Comparison of ENCODE assay signal across 24 cellular contexts in the genomic region with DNA sequence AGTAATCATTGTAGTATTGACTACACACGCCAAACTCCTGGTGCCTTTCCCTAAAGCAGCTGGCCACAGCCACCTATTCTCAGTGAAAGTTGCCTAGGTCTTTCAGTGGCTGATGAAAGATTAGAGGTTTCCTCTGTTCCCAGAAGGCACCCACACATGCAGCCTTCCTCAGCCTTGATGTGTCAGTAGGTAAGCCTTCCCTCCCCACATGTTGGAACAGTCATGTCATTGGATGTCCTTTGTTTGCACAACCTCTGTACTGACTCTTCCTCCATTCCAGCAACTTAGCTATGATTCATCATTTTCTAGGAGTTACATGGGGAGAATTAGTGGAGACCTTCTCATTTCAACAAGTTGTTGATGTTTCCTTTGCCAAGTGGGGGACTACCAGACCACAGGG.
DNase-seq lines count a peak whose midpoint lies in the region; ATAC-seq, FAIRE-seq and TF ChIP-seq lines count a peak whose summit lies in the region.
"Had no signal": no experiment of that assay in that cellular context is flagged by ENCODE, and none has a peak within 500 bp of the region (broad histone marks: within the 10 kb centered on the region; RNA-seq: fewer than 3 reads in every experiment).

No MANE protein-coding gene starts in this region.

- no peak for FAIRE-seq in RCC 7860 (lab: Jason Lieb, UNC)
- FAIRE-seq: GM12891, HTR-8/SVneo had no signal

- ATAC-seq in stimulated activated effector memory CD8-positive, alpha-beta T cell treated with anti-CD3 and anti-CD28 coated beads, Interleukin-12 subunit alpha, Interleukin-12 subunit beta, amount 100 ng/mL, for 72 hours = peak; percentile 31
- no peak for ATAC-seq in gastroesophageal sphincter
- ATAC-seq in HG03108 (IDR thresholded peaks at IDR 0.05; ENCODE audit: unreplicated experiment) = no peak
- ATAC-seq: gastrocnemius medialis, left lobe of liver, mucosa of descending colon, T-helper 17 cell had no signal

- H3K4me3 ChIP-seq in gastroesophageal sphincter = no peak overlapping the region
- H3K4me3 ChIP-seq: BLaER1, gastrocnemius medialis, mucosa of descending colon, neural progenitor cell, tibial artery had no signal

- no peak overlapping the region for H3K4me3 Mint-ChIP-seq in stimulated activated effector memory CD8-positive, alpha-beta T cell treated with anti-CD3 and anti-CD28 coated beads, Interleukin-12 subunit alpha, Interleukin-12 subunit beta, amount 100 ng/mL, for 72 hours
- H3K4me3 Mint-ChIP-seq: activated B cell treated with CpG ODN at 0.5 μM for 24 hours; activated T-helper 1 cell treated with anti-CD3 and anti-CD28 coated beads, Interleukin-12 subunit alpha, Interleukin-12 subunit beta, Interleukin-2, Interleukin-4 antibody, amounts not matched to agents 30 ng/mL and 10 ng/mL and 1 ng/mL, durations not matched to agents 14 hours and 24 hours and 36 hours; endodermal cell; neural progenitor cell; T-helper 17 cell had no signal

- H3K36me3 Mint-ChIP-seq in stimulated activated effector memory CD8-positive, alpha-beta T cell treated with anti-CD3 and anti-CD28 coated beads, Interleukin-12 subunit alpha, Interleukin-12 subunit beta, amount 100 ng/mL, for 72 hours = no peaks in the 10 kb centered on the region
- H3K36me3 Mint-ChIP-seq: neural progenitor cell had no signal

- TF ChIP-seq EP300 in gastroesophageal sphincter (IDR thresholded peaks at IDR 0.05) = no peak

- H3K36me3 ChIP-seq in gastroesophageal sphincter = no peaks in the 10 kb centered on the region
- H3K36me3 ChIP-seq: BLaER1, gastrocnemius medialis, neural progenitor cell, tibial artery had no signal

- no peaks in the 10 kb centered on the region for H3K27me3 ChIP-seq in gastroesophageal sphincter
- H3K27me3 ChIP-seq: BLaER1, gastrocnemius medialis, neural progenitor cell, tibial artery had no signal

- no peak for TF ChIP-seq CTCF in gastroesophageal sphincter (IDR thresholded peaks at IDR 0.05)

- no peak overlapping the region for H3K27ac Mint-ChIP-seq in stimulated activated effector memory CD8-positive, alpha-beta T cell treated with anti-CD3 and anti-CD28 coated beads, Interleukin-12 subunit alpha, Interleukin-12 subunit beta, amount 100 ng/mL, for 72 hours
- H3K27ac Mint-ChIP-seq: activated B cell treated with CpG ODN at 0.5 μM for 24 hours; activated T-helper 1 cell treated with anti-CD3 and anti-CD28 coated beads, Interleukin-12 subunit alpha, Interleukin-12 subunit beta, Interleukin-2, Interleukin-4 antibody, amounts not matched to agents 30 ng/mL and 10 ng/mL and 1 ng/mL, durations not matched to agents 14 hours and 24 hours and 36 hours; endodermal cell; neural progenitor cell; T-helper 17 cell had no signal

- DNase-seq in activated CD4-positive, alpha-beta T cell treated with anti-CD3 and anti-CD28 coated beads for 48 hours = peak; percentile 3
- DNase-seq in activated CD4-positive, alpha-beta T cell treated with anti-CD3 and anti-CD28 coated beads for 1 hour = no peak
- DNase-seq in RCC 7860 (ENCODE audit: low spot score) (peak; percentile 25), epithelial cell of prostate (ENCODE audit: low read depth, low spot score) (peak; percentile 53)
- DNase-seq in stimulated activated effector memory CD8-positive, alpha-beta T cell treated with anti-CD3 and anti-CD28 coated beads, Interleukin-12 subunit alpha, Interleukin-12 subunit beta, amount 100 ng/mL, for 72 hours (ENCODE audit: low spot score in 2 of 2) = no peak
- DNase-seq in activated CD8-positive, alpha-beta memory T cell treated with anti-CD3 and anti-CD28 coated beads for 24 hours = no peak
- DNase-seq: 8988T, activated B cell treated with CpG ODN at 0.5 μM for 24 hours, endodermal cell, gastrocnemius medialis, mucosa of descending colon, NCI-H187, NCI-H345, SIG-M5, T-helper 17 cell, tibial artery had no signal

- peaks cover 0 to 10% (median 0%) of the 10 kb centered on the region in 3 donors for H3K4me1 ChIP-seq in gastroesophageal sphincter
- H3K4me1 ChIP-seq: BLaER1, gastrocnemius medialis, neural progenitor cell, tibial artery had no signal

- no peaks in the 10 kb centered on the region for H3K9me3 ChIP-seq in gastroesophageal sphincter
- H3K9me3 ChIP-seq: BLaER1, gastrocnemius medialis, mucosa of descending colon, tibial artery had no signal

- no peak for TF ChIP-seq POLR2A in gastroesophageal sphincter (IDR thresholded peaks at IDR 0.05)

- H3K4me1 Mint-ChIP-seq in stimulated activated effector memory CD8-positive, alpha-beta T cell treated with anti-CD3 and anti-CD28 coated beads, Interleukin-12 subunit alpha, Interleukin-12 subunit beta, amount 100 ng/mL, for 72 hours = no peaks in the 10 kb centered on the region
- H3K4me1 Mint-ChIP-seq: activated B cell treated with CpG ODN at 0.5 μM for 24 hours, neural progenitor cell had no signal

- WGBS in gastroesophageal sphincter (ENCODE audit: low coverage in 1 of 2), 2 donors = 88% methylated on average over 1 of the region's 1 CpG; no CpG with 5 or more reads in 1 of the 2 donors

- no peaks in the 10 kb centered on the region for H3K9me3 Mint-ChIP-seq in stimulated activated effector memory CD8-positive, alpha-beta T cell treated with anti-CD3 and anti-CD28 coated beads, Interleukin-12 subunit alpha, Interleukin-12 subunit beta, amount 100 ng/mL, for 72 hours
- H3K9me3 Mint-ChIP-seq: activated B cell treated with CpG ODN at 0.5 μM for 24 hours; activated T-helper 1 cell treated with anti-CD3 and anti-CD28 coated beads, Interleukin-12 subunit alpha, Interleukin-12 subunit beta, Interleukin-2, Interleukin-4 antibody, amounts not matched to agents 30 ng/mL and 10 ng/mL and 1 ng/mL, durations not matched to agents 14 hours and 24 hours and 36 hours; endodermal cell had no signal

- H3K27ac ChIP-seq in epithelial cell of prostate = no peak overlapping the region
- H3K27ac ChIP-seq in gastroesophageal sphincter = no peak overlapping the region
- H3K27ac ChIP-seq: BLaER1, gastrocnemius medialis, neural progenitor cell, tibial artery had no signal

Comparison
In these comparisons a context has a peak if more than half of its experiments do, and no peak if none do; other contexts are left out.
1. DNase-seq: peak in activated CD4-positive, alpha-beta T cell treated with anti-CD3 and anti-CD28 coated beads for 48 hours (single experiment), RCC 7860 (single experiment) and epithelial cell of prostate (single experiment); none in activated CD4-positive, alpha-beta T cell treated with anti-CD3 and anti-CD28 coated beads for 1 hour (single experiment), stimulated activated effector memory CD8-positive, alpha-beta T cell treated with anti-CD3 and anti-CD28 coated beads, Interleukin-12 subunit alpha, Interleukin-12 subunit beta, amount 100 ng/mL, for 72 hours (0 of 2) and activated CD8-positive, alpha-beta memory T cell treated with anti-CD3 and anti-CD28 coated beads for 24 hours (single experiment).